ENCODE assay signal across 15 cellular contexts in the genomic region with DNA sequence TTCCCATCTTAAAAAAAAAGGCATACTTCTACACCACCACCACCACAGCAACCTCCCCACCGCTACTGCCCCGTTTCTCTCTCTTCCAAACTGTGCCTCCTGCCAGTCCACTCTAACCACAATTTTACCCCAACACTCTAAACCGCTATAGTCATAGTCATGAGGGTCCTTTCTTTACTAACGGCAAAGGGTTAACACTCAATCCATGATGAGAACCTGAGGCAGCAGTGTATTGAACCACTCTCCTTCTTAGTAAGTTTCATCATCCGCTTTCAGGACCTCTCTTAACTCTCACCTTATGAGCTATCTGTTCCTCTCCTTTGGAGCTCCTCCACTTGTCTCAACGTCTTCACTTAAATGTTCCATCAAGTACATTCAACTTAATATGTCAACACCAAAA. TPM values are rescaled to one million over a fixed set of nuclear protein-coding genes. Genes with fewer than 3 reads are reported as not detected.
A peak's percentile ranks its signal among the peaks of the same experiment; 100 is the strongest.
DNase-seq lines count a peak whose midpoint lies in the region; ATAC-seq lines count a peak whose summit lies in the region.
"Had no signal": no experiment of that assay in that cellular context is flagged by ENCODE, and none has a peak within 500 bp of the region (broad histone marks: within the 10 kb centered on the region; RNA-seq: fewer than 3 reads in every experiment).

No MANE protein-coding gene starts in this region.

- H3K4me3 Mint-ChIP-seq in activated CD4-positive, alpha-beta T cell treated with anti-CD3 and anti-CD28 coated beads for 36 hours: no peak overlapping the region
- H3K4me3 Mint-ChIP-seq in stimulated activated memory B cell treated with anti-CD40 and anti-IgM and Interleukin-4, amounts not matched to agents 10 μg/mL and 1 μg/mL and 100 μg/mL, for 72 hours: no peak overlapping the region
- H3K4me3 Mint-ChIP-seq: CD8-positive, alpha-beta T cell; H9 had no signal

- H3K36me3 Mint-ChIP-seq in activated CD4-positive, alpha-beta T cell treated with anti-CD3 and anti-CD28 coated beads for 36 hours (ENCODE audit: low read depth): peaks cover 48% of the 10 kb centered on the region
- H3K36me3 Mint-ChIP-seq in stimulated activated memory B cell treated with anti-CD40 and anti-IgM and Interleukin-4, amounts not matched to agents 10 μg/mL and 1 μg/mL and 100 μg/mL, for 72 hours: peaks cover 38% of the 10 kb centered on the region

- ATAC-seq in activated CD4-positive, alpha-beta T cell treated with anti-CD3 and anti-CD28 coated beads for 36 hours: peak; percentile 42
- ATAC-seq in GM21723 (IDR thresholded peaks at IDR 0.05; ENCODE audit: unreplicated experiment) (peak; percentile 73), HG03565 (IDR thresholded peaks at IDR 0.05; ENCODE audit: unreplicated experiment) (peak; percentile 39), GM18511 (IDR thresholded peaks at IDR 0.05; ENCODE audit: unreplicated experiment) (no peak)
- no peak for ATAC-seq in stimulated activated memory B cell treated with anti-CD40 and anti-IgM and Interleukin-4, amounts not matched to agents 10 μg/mL and 1 μg/mL and 100 μg/mL, for 72 hours
- ATAC-seq: CD8-positive, alpha-beta T cell; HepG2 had no signal

- CTCF ChIA-PET in activated CD4-positive, alpha-beta T cell treated with anti-CD3 and anti-CD28 coated beads for 36 hours (lab: Charles Lee): interaction anchor here (0.6 to 1.3 kb wide), 4 partner anchors 17 to 542 kb away, joined by 3 to 4 read pairs (median 3); no protein-coding TSS in a partner anchor

- POLR2A ChIA-PET in activated CD4-positive, alpha-beta T cell treated with anti-CD3 and anti-CD28 coated beads for 36 hours (lab: Charles Lee): no interaction called here

- peaks cover 17% of the 10 kb centered on the region for H3K4me1 Mint-ChIP-seq in activated CD4-positive, alpha-beta T cell treated with anti-CD3 and anti-CD28 coated beads for 36 hours
- no peaks in the 10 kb centered on the region for H3K4me1 Mint-ChIP-seq in stimulated activated memory B cell treated with anti-CD40 and anti-IgM and Interleukin-4, amounts not matched to agents 10 μg/mL and 1 μg/mL and 100 μg/mL, for 72 hours

- no peak overlapping the region for H3K27ac Mint-ChIP-seq in activated CD4-positive, alpha-beta T cell treated with anti-CD3 and anti-CD28 coated beads for 36 hours
- H3K27ac Mint-ChIP-seq in stimulated activated memory B cell treated with anti-CD40 and anti-IgM and Interleukin-4, amounts not matched to agents 10 μg/mL and 1 μg/mL and 100 μg/mL, for 72 hours: no peak overlapping the region
- H3K27ac Mint-ChIP-seq: CD8-positive, alpha-beta T cell; H9 had no signal

- H3K9me3 Mint-ChIP-seq in activated CD4-positive, alpha-beta T cell treated with anti-CD3 and anti-CD28 coated beads for 36 hours (ENCODE audit: low read depth): peaks cover 3% of the 10 kb centered on the region
- no peaks in the 10 kb centered on the region for H3K9me3 Mint-ChIP-seq in stimulated activated memory B cell treated with anti-CD40 and anti-IgM and Interleukin-4, amounts not matched to agents 10 μg/mL and 1 μg/mL and 100 μg/mL, for 72 hours
- H3K9me3 Mint-ChIP-seq: CD8-positive, alpha-beta T cell had no signal

- no peak for DNase-seq in activated CD4-positive, alpha-beta T cell treated with anti-CD3 and anti-CD28 coated beads for 36 hours
- no peak for DNase-seq in activated CD4-positive, alpha-beta T cell treated with anti-CD3 and anti-CD28 coated beads for 48 hours
- DNase-seq in NCI-H774 (lab: John Stamatoyannopoulos, UW) (no peak), HUDEP-2 (lab: John Stamatoyannopoulos, UW; ENCODE audit: unreplicated experiment in 76 of 76) (no peak)
- DNase-seq: CD8-positive, alpha-beta T cell; H9; NCI-H1092; NCI-H69; PC-9; T-helper 9 cell had no signal

- H3K27me3 Mint-ChIP-seq in activated CD4-positive, alpha-beta T cell treated with anti-CD3 and anti-CD28 coated beads for 36 hours: no peaks in the 10 kb centered on the region
- no peaks in the 10 kb centered on the region for H3K27me3 Mint-ChIP-seq in stimulated activated memory B cell treated with anti-CD40 and anti-IgM and Interleukin-4, amounts not matched to agents 10 μg/mL and 1 μg/mL and 100 μg/mL, for 72 hours

- intact Hi-C loops in activated CD4-positive, alpha-beta T cell treated with anti-CD3 and anti-CD28 coated beads for 36 hours (cut with DNase I, micrococcal nuclease): no loop called here

RNA-seq across cellular contexts. Expression of gene IDNK, which starts 34.0 kb away (rescaled TPM):
- total RNA-seq in activated CD4-positive, alpha-beta T cell treated with anti-CD3 and anti-CD28 coated beads for 36 hours: 1 to 10 TPM; 4.6 to 4.7 TPM

RNA-seq across cellular contexts. Expression of gene UBQLN1, which starts 50.8 kb away (rescaled TPM):
- 100 to 1,000 TPM in 1 of 2 experiments, 10 to 100 TPM in 1; 88.3 to 116 TPM for total RNA-seq in activated CD4-positive, alpha-beta T cell treated with anti-CD3 and anti-CD28 coated beads for 36 hours

Comparison
In these comparisons a context has a peak if more than half of its experiments do, and no peak if none do; other contexts are left out.
1. ATAC-seq: peak in activated CD4-positive, alpha-beta T cell treated with anti-CD3 and anti-CD28 coated beads for 36 hours (single experiment), GM21723 (single experiment) and HG03565 (single experiment); none in stimulated activated memory B cell treated with anti-CD40 and anti-IgM and Interleukin-4, amounts not matched to agents 10 μg/mL and 1 μg/mL and 100 μg/mL, for 72 hours (single experiment) and GM18511 (single experiment).